Comparison of ENCODE assay signal across 21 cellular contexts in the genomic region with DNA sequence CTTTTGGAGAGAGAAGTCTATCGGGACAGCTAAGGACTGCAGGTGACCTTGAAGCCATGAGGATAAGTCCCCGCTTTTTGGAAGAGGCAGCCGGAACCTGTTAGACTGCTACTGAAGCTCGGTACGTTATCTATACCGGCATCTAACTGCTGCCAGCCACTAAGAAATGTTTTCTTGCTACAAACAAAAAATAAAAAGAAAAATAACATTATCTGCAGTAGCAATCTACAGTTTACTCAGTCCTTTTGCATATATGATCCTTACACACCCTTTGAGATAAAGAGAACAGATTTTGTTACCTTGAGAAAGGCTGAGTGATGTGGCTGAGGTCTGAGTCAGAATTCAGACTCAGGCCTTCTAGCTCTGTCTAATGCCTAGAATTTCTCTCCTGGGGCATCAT.
DNase-seq lines count a peak whose midpoint lies in the region; ATAC-seq and TF ChIP-seq lines count a peak whose summit lies in the region.
"Had no signal": no experiment of that assay in that cellular context is flagged by ENCODE, and none has a peak within 500 bp of the region (broad histone marks: within the 10 kb centered on the region; RNA-seq: fewer than 3 reads in every experiment).

No MANE protein-coding gene starts in this region.

- H3K4me3 ChIP-seq in CD4-positive, CD25-positive, alpha-beta regulatory T cell (ENCODE audit: low read depth, low read length), result peak overlapping the region; percentile 33
- H3K4me3 ChIP-seq in DND-41 (ENCODE audit: low read depth in 1 of 2, low read length in 2 of 2), result no peak overlapping the region
- H3K4me3 ChIP-seq in parathyroid adenoma (ENCODE audit: low read depth, low read length), result peak overlapping the region; percentile 39
- H3K4me3 ChIP-seq: A549, SJCRH30 had no signal

- H3K9me3 ChIP-seq in CD4-positive, CD25-positive, alpha-beta regulatory T cell (ENCODE audit: control insufficient read depth in 2 of 2, low read length in 2 of 2), result no peaks in the 10 kb centered on the region
- H3K9me3 ChIP-seq in DND-41 (ENCODE audit: insufficient read depth, low read length, severe bottlenecking) (peaks cover 27% of the 10 kb centered on the region), parathyroid adenoma (ENCODE audit: control insufficient read depth, low read length) (no peaks in the 10 kb centered on the region)
- H3K9me3 ChIP-seq: A549, SJCRH30 had no signal

- H3K79me2 ChIP-seq in DND-41 (ENCODE audit: insufficient read depth, low read length) (peaks cover 82% of the 10 kb centered on the region), parathyroid adenoma (peaks cover 4% of the 10 kb centered on the region)

- ATAC-seq in CD4-positive, CD25-positive, alpha-beta regulatory T cell (ENCODE audit: low read depth in 2 of 2), result peak; percentile 28 to 39
- ATAC-seq in DND-41 (ENCODE audit: insufficient read depth, low read depth) (peak; percentile 84), T-cell (replicated peaks in 1 of 4) (peak in 3 of 4 experiments; percentile 52 to 76 (median 58)), GM19463 (IDR thresholded peaks at IDR 0.05; ENCODE audit: unreplicated experiment) (no peak)
- ATAC-seq: A549, HCT116, Panc1, SK-N-SH treated with all-trans-retinoic acid at 6 μM for 48 hours had no signal

- no peaks in the 10 kb centered on the region for H3K36me3 Mint-ChIP-seq in CD4-positive, CD25-positive, alpha-beta regulatory T cell
- H3K36me3 Mint-ChIP-seq in T-cell, result no peaks in the 10 kb centered on the region

- no peaks in the 10 kb centered on the region for H3K9me3 Mint-ChIP-seq in CD4-positive, CD25-positive, alpha-beta regulatory T cell
- peaks cover 0 to 3% (median 0%) of the 10 kb centered on the region in 3 donors for H3K9me3 Mint-ChIP-seq in T-cell

- POLR2A ChIA-PET in T-cell (lab: Charles Lee), result no interaction called here

- no peak overlapping the region for H3K27ac ChIP-seq in CD4-positive, CD25-positive, alpha-beta regulatory T cell (ENCODE audit: insufficient read depth, low read length, poor library complexity, severe bottlenecking)
- H3K27ac ChIP-seq in DND-41 (ENCODE audit: low read length), result peak overlapping the region; percentile 98
- peak overlapping the region; percentile 89 for H3K27ac ChIP-seq in parathyroid adenoma
- H3K27ac ChIP-seq: A549, KMS-11, SJCRH30 had no signal

- H3K27me3 ChIP-seq in CD4-positive, CD25-positive, alpha-beta regulatory T cell (ENCODE audit: control insufficient read depth, insufficient read depth, low read length), result no peaks in the 10 kb centered on the region
- no peaks in the 10 kb centered on the region for H3K27me3 ChIP-seq in DND-41 (ENCODE audit: insufficient read depth, low read length, poor library complexity)
- H3K27me3 ChIP-seq in parathyroid adenoma (ENCODE audit: control insufficient read depth, insufficient read depth, low read length), result no peaks in the 10 kb centered on the region

- H3K9ac ChIP-seq in DND-41 (ENCODE audit: low read depth, low read length) (peak overlapping the region; percentile 52), parathyroid adenoma (no peak overlapping the region)
- H3K9ac ChIP-seq: KMS-11 had no signal

- no peak for DNase-seq in CD4-positive, CD25-positive, alpha-beta regulatory T cell
- DNase-seq in DND-41, result peak; percentile 69
- DNase-seq in T-cell, result no peak
- no peak for DNase-seq in retina
- DNase-seq in RPMI8226, result no peak
- DNase-seq: DMS153, NCI-H1092 treated with DMSO at 0.1 percent for 48 hours, NCI-H1436 treated with DMSO at 0.1 percent for 48 hours, NCI-H2029, NCI-H2227 treated with DMSO at 0.1 percent for 48 hours, NCI-H510A, NCI-H69, SJCRH30 had no signal

- no peaks in the 10 kb centered on the region for H3K27me3 Mint-ChIP-seq in CD4-positive, CD25-positive, alpha-beta regulatory T cell
- H3K27me3 Mint-ChIP-seq in T-cell, result peaks cover 0 to 2% of the 10 kb centered on the region in 2 donors

- peaks cover 3 to 15% (median 7%) of the 10 kb centered on the region in 4 donors for H3K4me1 Mint-ChIP-seq in CD4-positive, CD25-positive, alpha-beta regulatory T cell
- H3K4me1 Mint-ChIP-seq in T-cell, result peaks cover 0 to 23% (median 4%) of the 10 kb centered on the region in 3 donors
- H3K4me1 Mint-ChIP-seq: B cell had no signal

- H3K4me1 ChIP-seq in CD4-positive, CD25-positive, alpha-beta regulatory T cell (ENCODE audit: control insufficient read depth, insufficient read depth, low read length, poor library complexity, severe bottlenecking), result peaks cover 14% of the 10 kb centered on the region
- H3K4me1 ChIP-seq in DND-41 (ENCODE audit: insufficient read depth, low read length), result peaks cover 72% of the 10 kb centered on the region
- peaks cover 86% of the 10 kb centered on the region for H3K4me1 ChIP-seq in parathyroid adenoma
- H3K4me1 ChIP-seq: A549, SJCRH30 had no signal

- H3K4me2 ChIP-seq in DND-41 (ENCODE audit: insufficient read depth, low read length) (peak overlapping the region; percentile 37), parathyroid adenoma (ENCODE audit: low read length) (peak overlapping the region; percentile 75)
- H3K4me2 ChIP-seq: A549, KMS-11 had no signal

- CTCF ChIA-PET in T-cell (lab: Charles Lee), result no interaction called here

- H3K36me3 ChIP-seq in CD4-positive, CD25-positive, alpha-beta regulatory T cell (ENCODE audit: control insufficient read depth, insufficient read depth, low read length), result no peaks in the 10 kb centered on the region
- peaks cover 78% of the 10 kb centered on the region for H3K36me3 ChIP-seq in DND-41 (ENCODE audit: insufficient read depth, low read length)
- H3K36me3 ChIP-seq in parathyroid adenoma (ENCODE audit: control insufficient read depth, insufficient read depth, low read length), result no peaks in the 10 kb centered on the region
- H3K36me3 ChIP-seq: SJCRH30 had no signal

- H4K20me1 ChIP-seq in DND-41 (ENCODE audit: insufficient read depth, low read length), result no peaks in the 10 kb centered on the region

- H3K4me3 Mint-ChIP-seq in CD4-positive, CD25-positive, alpha-beta regulatory T cell, result peak overlapping the region in 2 of 4 donors; percentile 13 to 26
- no peak overlapping the region for H3K4me3 Mint-ChIP-seq in T-cell
- H3K4me3 Mint-ChIP-seq: B cell had no signal

- TF ChIP-seq CTCF in DND-41 (IDR thresholded peaks at IDR 0.05; ENCODE audit: borderline replicate concordance, extremely low read depth, low read length, poor library complexity, severe bottlenecking), result no peak
- TF ChIP-seq CTCF in parathyroid adenoma (IDR thresholded peaks at IDR 0.05), result no peak

- H2AFZ ChIP-seq in DND-41 (ENCODE audit: low read depth, low read length) (no peak overlapping the region), parathyroid adenoma (no peak overlapping the region)

- peak overlapping the region in 1 of 3 donors; percentile 20 for H3K27ac Mint-ChIP-seq in CD4-positive, CD25-positive, alpha-beta regulatory T cell
- peak overlapping the region; percentile 36 to 40 for H3K27ac Mint-ChIP-seq in T-cell
- H3K27ac Mint-ChIP-seq: B cell had no signal

Comparison
In these comparisons a context has a peak if more than half of its experiments do, and no peak if none do; other contexts are left out.
1. H3K4me3 ChIP-seq: peak in CD4-positive, CD25-positive, alpha-beta regulatory T cell (single experiment) and parathyroid adenoma (single experiment); none in DND-41 (0 of 2).